Comparison of ENCODE assay signal across 1 cellular context in the genomic region with DNA sequence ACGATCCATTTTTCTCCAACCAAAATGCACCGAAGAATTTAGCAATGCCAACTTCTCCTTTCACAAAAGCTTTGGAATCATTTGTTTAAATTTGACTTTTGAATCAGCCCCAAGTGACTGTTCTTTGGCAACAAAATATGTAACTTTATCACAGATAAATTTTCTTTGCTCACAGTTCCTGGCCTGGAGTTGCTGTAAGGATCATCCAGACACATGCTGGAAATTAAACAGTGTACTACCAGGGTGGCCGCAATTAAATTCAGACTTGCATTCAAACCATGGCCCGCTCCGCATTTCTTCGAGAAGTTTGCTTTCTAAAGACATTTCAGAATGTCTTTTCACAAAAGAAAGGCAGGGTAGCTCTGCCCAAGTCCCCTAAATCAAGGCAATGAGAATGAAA.
TF ChIP-seq lines count a peak whose summit lies in the region.

No MANE protein-coding gene starts in this region.

TF ChIP-seq in HepG2, 621 proteins besides CTCF, POLR2A, EP300 and RAD21 (continued from another document):
- TF ChIP-seq, protein P1, sequence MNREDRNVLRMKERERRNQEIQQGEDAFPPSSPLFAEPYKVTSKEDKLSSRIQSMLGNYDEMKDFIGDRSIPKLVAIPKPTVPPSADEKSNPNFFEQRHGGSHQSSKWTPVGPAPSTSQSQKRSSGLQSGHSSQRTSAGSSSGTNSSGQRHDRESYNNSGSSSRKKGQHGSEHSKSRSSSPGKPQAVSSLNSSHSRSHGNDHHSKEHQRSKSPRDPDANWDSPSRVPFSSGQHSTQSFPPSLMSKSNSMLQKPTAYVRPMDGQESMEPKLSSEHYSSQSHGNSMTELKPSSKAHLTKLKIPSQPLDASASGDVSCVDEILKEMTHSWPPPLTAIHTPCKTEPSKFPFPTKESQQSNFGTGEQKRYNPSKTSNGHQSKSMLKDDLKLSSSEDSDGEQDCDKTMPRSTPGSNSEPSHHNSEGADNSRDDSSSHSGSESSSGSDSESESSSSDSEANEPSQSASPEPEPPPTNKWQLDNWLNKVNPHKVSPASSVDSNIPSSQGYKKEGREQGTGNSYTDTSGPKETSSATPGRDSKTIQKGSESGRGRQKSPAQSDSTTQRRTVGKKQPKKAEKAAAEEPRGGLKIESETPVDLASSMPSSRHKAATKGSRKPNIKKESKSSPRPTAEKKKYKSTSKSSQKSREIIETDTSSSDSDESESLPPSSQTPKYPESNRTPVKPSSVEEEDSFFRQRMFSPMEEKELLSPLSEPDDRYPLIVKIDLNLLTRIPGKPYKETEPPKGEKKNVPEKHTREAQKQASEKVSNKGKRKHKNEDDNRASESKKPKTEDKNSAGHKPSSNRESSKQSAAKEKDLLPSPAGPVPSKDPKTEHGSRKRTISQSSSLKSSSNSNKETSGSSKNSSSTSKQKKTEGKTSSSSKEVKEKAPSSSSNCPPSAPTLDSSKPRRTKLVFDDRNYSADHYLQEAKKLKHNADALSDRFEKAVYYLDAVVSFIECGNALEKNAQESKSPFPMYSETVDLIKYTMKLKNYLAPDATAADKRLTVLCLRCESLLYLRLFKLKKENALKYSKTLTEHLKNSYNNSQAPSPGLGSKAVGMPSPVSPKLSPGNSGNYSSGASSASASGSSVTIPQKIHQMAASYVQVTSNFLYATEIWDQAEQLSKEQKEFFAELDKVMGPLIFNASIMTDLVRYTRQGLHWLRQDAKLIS (CRISPR knock-in tag; IDR thresholded peaks at IDR 0.05) = no peak
- no peak for TF ChIP-seq HMG20A (CRISPR knock-in tag; IDR thresholded peaks at IDR 0.05; ENCODE audit: borderline replicate concordance)
- TF ChIP-seq, protein P2, sequence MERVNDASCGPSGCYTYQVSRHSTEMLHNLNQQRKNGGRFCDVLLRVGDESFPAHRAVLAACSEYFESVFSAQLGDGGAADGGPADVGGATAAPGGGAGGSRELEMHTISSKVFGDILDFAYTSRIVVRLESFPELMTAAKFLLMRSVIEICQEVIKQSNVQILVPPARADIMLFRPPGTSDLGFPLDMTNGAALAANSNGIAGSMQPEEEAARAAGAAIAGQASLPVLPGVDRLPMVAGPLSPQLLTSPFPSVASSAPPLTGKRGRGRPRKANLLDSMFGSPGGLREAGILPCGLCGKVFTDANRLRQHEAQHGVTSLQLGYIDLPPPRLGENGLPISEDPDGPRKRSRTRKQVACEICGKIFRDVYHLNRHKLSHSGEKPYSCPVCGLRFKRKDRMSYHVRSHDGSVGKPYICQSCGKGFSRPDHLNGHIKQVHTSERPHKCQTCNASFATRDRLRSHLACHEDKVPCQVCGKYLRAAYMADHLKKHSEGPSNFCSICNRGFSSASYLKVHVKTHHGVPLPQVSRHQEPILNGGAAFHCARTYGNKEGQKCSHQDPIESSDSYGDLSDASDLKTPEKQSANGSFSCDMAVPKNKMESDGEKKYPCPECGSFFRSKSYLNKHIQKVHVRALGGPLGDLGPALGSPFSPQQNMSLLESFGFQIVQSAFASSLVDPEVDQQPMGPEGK (CRISPR knock-in tag; IDR thresholded peaks at IDR 0.05) = no peak
- no peak for TF ChIP-seq ATF1 (CRISPR knock-in tag; IDR thresholded peaks at IDR 0.05)
- no peak for TF ChIP-seq CBFB (CRISPR knock-in tag; IDR thresholded peaks at IDR 0.05)
- no peak for TF ChIP-seq MXI1 (IDR thresholded peaks at IDR 0.05; ENCODE audit: borderline replicate concordance, low read depth, low read length)
- no peak for TF ChIP-seq TARDBP (CRISPR knock-in tag; IDR thresholded peaks at IDR 0.05)
- no peak for TF ChIP-seq ZMYM4 (CRISPR knock-in tag; IDR thresholded peaks at IDR 0.05)
- TF ChIP-seq PTBP1 (IDR thresholded peaks at IDR 0.05; ENCODE audit: low read depth, low read length, poor library complexity, severe bottlenecking) = no peak
- no peak for TF ChIP-seq ZNF766 (CRISPR knock-in tag; IDR thresholded peaks at IDR 0.05; ENCODE audit: borderline replicate concordance)
TF ChIP-seq in HepG2: peak in this region for 0.
